Comparison of ENCODE assay signal across 6 cellular contexts in genomic region chr11:124382857-124383256, GRCh38. TPM values are rescaled to one million over a fixed set of nuclear protein-coding genes. Genes with fewer than 3 reads are reported as not detected.
"Had no signal": no experiment of that assay in that cellular context is flagged by ENCODE, and none has a peak within 500 bp of the region (broad histone marks: within the 10 kb centered on the region; RNA-seq: fewer than 3 reads in every experiment).

No MANE protein-coding gene starts in this region.

RNA-seq across cellular contexts. Expression of gene OR8B2, which starts 1.4 kb away (rescaled TPM):
- total RNA-seq: GM23248, H1, H4, H7, H9, HFFc6 had no signal
- polyA plus RNA-seq: GM23248, H1 had no signal

RNA-seq across cellular contexts. Expression of gene OR8B3, which starts 16.0 kb away (rescaled TPM):
- total RNA-seq: GM23248, H1, H4, H7, H9, HFFc6 had no signal
- polyA plus RNA-seq: GM23248, H1 had no signal

RNA-seq across cellular contexts. Expression of gene OR8B4, which starts 41.8 kb away (rescaled TPM):
- total RNA-seq: GM23248, H1, H4, H7, H9, HFFc6 had no signal
- polyA plus RNA-seq: GM23248, H1 had no signal
